ENCODE assay signal across 26 cellular contexts in the genomic region with DNA sequence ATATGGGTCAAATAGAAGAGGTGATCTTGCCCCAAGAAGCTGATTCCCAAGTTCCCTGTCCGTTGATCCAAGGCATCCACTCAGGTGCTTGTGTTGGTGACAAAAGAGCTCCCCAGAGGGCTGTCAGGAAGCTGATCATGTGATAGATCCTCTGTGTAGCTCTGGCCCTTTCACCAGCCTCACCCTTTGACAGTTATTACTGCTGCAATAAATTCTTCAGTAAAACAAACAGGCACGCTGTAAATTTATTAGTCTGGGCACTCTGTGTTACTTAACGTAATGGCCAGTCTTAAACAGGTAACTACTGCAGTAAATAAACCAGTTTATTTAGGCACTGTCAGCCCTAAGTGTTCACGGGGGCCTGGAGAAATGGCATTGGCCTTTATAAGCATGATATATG.
A peak's percentile ranks its signal among the peaks of the same experiment; 100 is the strongest.
DNase-seq lines count a peak whose midpoint lies in the region; ATAC-seq and TF ChIP-seq lines count a peak whose summit lies in the region.
"Had no signal": no experiment of that assay in that cellular context is flagged by ENCODE, and none has a peak within 500 bp of the region (broad histone marks: within the 10 kb centered on the region; RNA-seq: fewer than 3 reads in every experiment).

No MANE protein-coding gene starts in this region.

- H3K79me2 ChIP-seq in Loucy (ENCODE audit: insufficient read depth, low read length), result no peaks in the 10 kb centered on the region

- H3K4me1 ChIP-seq in Loucy (ENCODE audit: insufficient read depth, low read length, poor library complexity, severe bottlenecking) (peaks cover 13% of the 10 kb centered on the region), body of pancreas (no peaks in the 10 kb centered on the region)
- H3K4me1 ChIP-seq: heart right ventricle, spleen, suprapubic skin had no signal

- no peak overlapping the region for H2AFZ ChIP-seq in Loucy (ENCODE audit: low read length)

- TF ChIP-seq POLR2A in body of pancreas (IDR thresholded peaks at IDR 0.05), result no peak

- 19 to 24% methylated on average over 4 of the region's 4 CpGs for WGBS in body of pancreas, 2 donors

- no peak for TF ChIP-seq CTCF in Loucy (conservative IDR thresholded peaks at IDR 0.05; ENCODE audit: low read length)
- TF ChIP-seq CTCF in body of pancreas (IDR thresholded peaks at IDR 0.05), result no peak

- no peaks in the 10 kb centered on the region for H4K20me1 ChIP-seq in Loucy (ENCODE audit: insufficient read depth, low read length, poor library complexity, severe bottlenecking)

- intact Hi-C loops in body of pancreas (cut with DNase I), result no loop called here

- no peaks in the 10 kb centered on the region for H3F3A ChIP-seq in Loucy (ENCODE audit: low read depth)

- ATAC-seq in body of pancreas (peak; percentile 91), GM18502 (IDR thresholded peaks at IDR 0.05; ENCODE audit: poor library complexity, unreplicated experiment) (no peak), HG02798 (IDR thresholded peaks at IDR 0.05; ENCODE audit: poor library complexity, unreplicated experiment) (no peak), HG02884 (IDR thresholded peaks at IDR 0.05; ENCODE audit: unreplicated experiment) (no peak)
- ATAC-seq: activated CD4-positive, alpha-beta T cell treated with anti-CD3 and anti-CD28 coated beads for 36 hours; CD8-positive, alpha-beta T cell; heart right ventricle; left ventricle myocardium superior; naive thymus-derived CD8-positive, alpha-beta T cell; stimulated activated memory B cell treated with anti-CD40 and anti-IgM and Interleukin-4, amounts not matched to agents 10 μg/mL and 1 μg/mL and 100 μg/mL, for 72 hours had no signal

- H3K36me3 ChIP-seq in Loucy (ENCODE audit: insufficient read depth, low read length) (no peaks in the 10 kb centered on the region), body of pancreas (replicated peaks in 1 of 2; ENCODE audit: insufficient read depth in 1 of 2, low read depth in 2 of 2) (no peaks in the 10 kb centered on the region)
- H3K36me3 ChIP-seq: heart right ventricle, spleen, suprapubic skin had no signal

- peak overlapping the region; percentile 1 for H3K9ac ChIP-seq in Loucy (ENCODE audit: low read depth, low read length, poor library complexity, severe bottlenecking)

- DNase-seq in COR-L47 (lab: John Stamatoyannopoulos, UW), result peak; percentile 11
- DNase-seq in NCI-H2107 (lab: John Stamatoyannopoulos, UW), result peak; percentile 22
- DNase-seq in body of pancreas, result peak in 3 of 4 donors; percentile 14 to 34 (median 14)
- DNase-seq in hypothalamus (lab: John Stamatoyannopoulos, UW), result no peak
- DNase-seq: activated CD4-positive, alpha-beta T cell treated with anti-CD3 and anti-CD28 coated beads for 36 hours; activated CD8-positive, alpha-beta memory T cell treated with anti-CD3 and anti-CD28 coated beads for 24 hours; activated naive CD4-positive, alpha-beta T cell; activated T-cell treated with anti-CD3 and anti-CD28 coated beads, Interleukin-2, amount 50 U/mL, for 24 hours; CD8-positive, alpha-beta T cell; effector CD4-positive, alpha-beta T cell; GOT3; heart right ventricle; immature natural killer cell; left ventricle myocardium superior; naive thymus-derived CD8-positive, alpha-beta T cell; NCI-H1694 treated with DMSO at 0.1 percent for 48 hours; NCI-H524; RPMI8226; spleen; stimulated activated CD4-positive, alpha-beta T cell treated with anti-CD3 and anti-CD28 coated beads, Interleukin-2, amount 100 ng/mL, for 48 hours had no signal

- peak overlapping the region; percentile 39 for H3K4me2 ChIP-seq in Loucy (ENCODE audit: low read depth, low read length, poor library complexity, severe bottlenecking)

- H3K4me3 ChIP-seq in Loucy (ENCODE audit: low read length, poor library complexity, severe bottlenecking) (no peak overlapping the region), body of pancreas (no peak overlapping the region)
- H3K4me3 ChIP-seq: heart right ventricle, spleen, suprapubic skin had no signal

- H3K27ac ChIP-seq in body of pancreas, result peak overlapping the region in 1 of 4 donors; percentile 62
- H3K27ac ChIP-seq: heart right ventricle, spleen, suprapubic skin had no signal

- no peaks in the 10 kb centered on the region for H3K27me3 ChIP-seq in Loucy (ENCODE audit: insufficient read depth, low read length, poor library complexity, severe bottlenecking)
- H3K27me3 ChIP-seq in body of pancreas, result no peaks in the 10 kb centered on the region
- H3K27me3 ChIP-seq: spleen, suprapubic skin had no signal

- no peaks in the 10 kb centered on the region for H3K9me2 ChIP-seq in Loucy (replicated peaks; ENCODE audit: low read depth, low read length)

- no peaks in the 10 kb centered on the region for H3K9me3 ChIP-seq in Loucy (ENCODE audit: insufficient read depth, low read depth, low read length)
- H3K9me3 ChIP-seq in body of pancreas, result peaks cover 0 to 5% (median 0%) of the 10 kb centered on the region in 3 donors
- H3K9me3 ChIP-seq: suprapubic skin had no signal

Comparison
In these comparisons a context has a peak if more than half of its experiments do, and no peak if none do; other contexts are left out.
1. DNase-seq: peak in COR-L47 (single experiment), NCI-H2107 (single experiment) and body of pancreas (3 of 4); none in hypothalamus (0 of 51).